ENCODE assay signal across 10 cellular contexts in the genomic region with DNA sequence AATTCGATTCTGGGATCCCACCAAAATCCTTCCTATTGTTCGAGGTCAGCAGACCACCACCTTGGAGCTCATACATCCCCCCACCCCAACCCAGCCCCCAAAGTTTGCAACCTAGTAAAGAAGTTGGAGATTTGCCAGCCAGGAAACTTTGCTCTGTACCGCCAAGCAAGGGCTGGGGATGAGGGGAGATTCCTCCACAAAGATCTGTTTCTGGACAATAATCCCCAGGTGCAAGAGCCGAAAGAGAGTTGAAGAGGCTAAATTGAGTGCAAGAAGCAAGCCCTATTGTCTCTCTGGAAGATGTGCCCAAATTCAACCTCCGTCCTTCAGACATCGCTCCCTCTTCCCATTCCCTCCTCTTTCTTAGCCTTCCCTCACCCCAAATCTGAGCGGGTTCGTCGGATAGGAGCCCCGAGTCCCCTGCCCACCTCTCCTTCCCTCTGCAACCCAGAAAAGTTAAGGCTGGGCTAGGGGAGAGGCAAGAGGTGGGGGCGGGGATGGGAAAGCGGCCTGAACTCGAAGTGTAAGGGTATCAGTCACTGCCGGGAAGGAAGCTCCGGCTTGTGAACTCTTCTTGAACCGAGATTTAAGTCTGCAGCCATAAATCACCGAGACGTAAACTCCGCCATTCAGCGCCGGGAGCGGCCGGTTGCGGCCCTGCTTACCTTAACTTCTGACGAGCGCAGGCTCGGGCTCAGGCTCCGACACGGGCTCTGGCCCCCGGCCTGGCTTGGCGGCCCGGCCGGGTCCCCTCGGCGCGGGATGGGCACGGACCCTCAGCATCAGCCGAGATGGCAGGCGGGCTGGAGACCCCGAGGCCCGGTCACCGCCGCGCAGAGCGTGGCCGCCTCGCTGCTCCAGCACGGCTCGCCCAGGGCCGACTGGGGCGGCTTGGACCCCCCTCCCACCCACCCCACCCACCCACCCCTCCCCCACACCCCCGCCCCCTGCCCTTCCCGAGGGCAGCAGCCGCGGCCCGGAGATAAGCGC. TPM values are rescaled to one million over a fixed set of nuclear protein-coding genes. Genes with fewer than 3 reads are reported as not detected.
DNase-seq lines count a peak whose midpoint lies in the region; ATAC-seq, FAIRE-seq and TF ChIP-seq lines count a peak whose summit lies in the region.
"Had no signal": no experiment of that assay in that cellular context is flagged by ENCODE, and none has a peak within 500 bp of the region (broad histone marks: within the 10 kb centered on the region; RNA-seq: fewer than 3 reads in every experiment).

No MANE protein-coding gene starts in this region.

- TF ChIP-seq POLR2A in breast epithelium (IDR thresholded peaks at IDR 0.05) (no peak), HepG2 (IDR thresholded peaks at IDR 0.05; ENCODE audit: insufficient read depth in 1 of 2, low read depth in 2 of 2, low read length in 2 of 2) (no peak)

- no peaks in the 10 kb centered on the region for H3K4me1 Mint-ChIP-seq in activated CD8-positive, alpha-beta T cell treated with anti-CD3 and anti-CD28 coated beads for 36 hours (ENCODE audit: low read depth)
- no peaks in the 10 kb centered on the region for H3K4me1 Mint-ChIP-seq in activated CD8-positive, alpha-beta memory T cell treated with anti-CD3 and anti-CD28 coated beads, Interleukin-2, amount 10 ng/mL, durations not matched to agents 7 days and 5 days

- intact Hi-C loops in breast epithelium (cut with DNase I; ENCODE audit: low total_unique reads) (no loop called here), HepG2 (cut with micrococcal nuclease; ENCODE audit: unreplicated experiment) (no loop called here)
- intact Hi-C loops in activated CD8-positive, alpha-beta T cell treated with anti-CD3 and anti-CD28 coated beads for 36 hours (cut with micrococcal nuclease), result no loop called here

- H3K9me3 Mint-ChIP-seq in activated CD8-positive, alpha-beta T cell treated with anti-CD3 and anti-CD28 coated beads for 36 hours, result no peaks in the 10 kb centered on the region
- H3K9me3 Mint-ChIP-seq in activated CD8-positive, alpha-beta memory T cell treated with anti-CD3 and anti-CD28 coated beads, Interleukin-2, amount 10 ng/mL, durations not matched to agents 7 days and 5 days (ENCODE audit: low read depth), result no peaks in the 10 kb centered on the region

- no peak overlapping the region for H3K27ac Mint-ChIP-seq in activated CD8-positive, alpha-beta T cell treated with anti-CD3 and anti-CD28 coated beads for 36 hours
- H3K27ac Mint-ChIP-seq in activated CD8-positive, alpha-beta memory T cell treated with anti-CD3 and anti-CD28 coated beads, Interleukin-2, amount 10 ng/mL, durations not matched to agents 7 days and 5 days, result no peak overlapping the region

- ATAC-seq in HepG2, result no peak
- no peak for ATAC-seq in activated CD8-positive, alpha-beta T cell treated with anti-CD3 and anti-CD28 coated beads for 36 hours
- no peak for ATAC-seq in GM18909 (IDR thresholded peaks at IDR 0.05; ENCODE audit: poor library complexity, unreplicated experiment)
- ATAC-seq in activated CD8-positive, alpha-beta memory T cell treated with anti-CD3 and anti-CD28 coated beads, Interleukin-2, amount 10 ng/mL, durations not matched to agents 7 days and 5 days, result no peak

- H3K9me3 ChIP-seq in breast epithelium (no peaks in the 10 kb centered on the region), HepG2 (ENCODE audit: low read length) (no peaks in the 10 kb centered on the region), subcutaneous abdominal adipose tissue (ENCODE audit: control insufficient read depth in 5 of 5, low read length in 5 of 5) (no peaks in the 10 kb centered on the region)

- no peak for TF ChIP-seq RAD21 in HepG2 (CRISPR knock-in tag; IDR thresholded peaks at IDR 0.05)

- no peak overlapping the region for H3K4me2 ChIP-seq in HepG2 (ENCODE audit: low read depth, low read length)

- H3K4me1 ChIP-seq in breast epithelium (no peaks in the 10 kb centered on the region), HepG2 (ENCODE audit: insufficient read depth, low read length) (peaks cover 17% of the 10 kb centered on the region), subcutaneous abdominal adipose tissue (ENCODE audit: control insufficient read depth in 5 of 5, insufficient read depth in 5 of 5, low read length in 5 of 5) (peaks cover 16 to 90% (median 79%) of the 10 kb centered on the region in 5 donors)

- H3K4me3 Mint-ChIP-seq in activated CD8-positive, alpha-beta T cell treated with anti-CD3 and anti-CD28 coated beads for 36 hours, result no peak overlapping the region
- H3K4me3 Mint-ChIP-seq in activated CD8-positive, alpha-beta memory T cell treated with anti-CD3 and anti-CD28 coated beads, Interleukin-2, amount 10 ng/mL, durations not matched to agents 7 days and 5 days, result no peak overlapping the region

- CTCF ChIA-PET in HepG2 (lab: Yijun Ruan, JAX; ENCODE audit: low intra/inter-chr PET ratio, low total read pairs), result no interaction called here
- CTCF ChIA-PET in activated CD8-positive, alpha-beta T cell treated with anti-CD3 and anti-CD28 coated beads for 36 hours (lab: Charles Lee), result no interaction called here
- CTCF ChIA-PET in activated CD8-positive, alpha-beta memory T cell treated with anti-CD3 and anti-CD28 coated beads, Interleukin-2, amount 10 ng/mL, durations not matched to agents 7 days and 5 days (lab: Charles Lee), result no interaction called here

- no peak overlapping the region for H3K9ac ChIP-seq in HepG2 (ENCODE audit: insufficient read depth, low read depth, low read length)
- peak overlapping the region in 3 of 5 donors; percentile 14 to 74 (median 46) for H3K9ac ChIP-seq in subcutaneous abdominal adipose tissue (ENCODE audit: low read length in 5 of 5)

- DNase-seq in M059J (ENCODE audit: low read depth) (peak; percentile 92), breast epithelium (ENCODE audit: low spot score in 2 of 2) (peak in 1 of 2 donors; percentile 23), HepG2 (ENCODE audit: low spot score) (no peak), T-helper 2 cell (no peak)
- no peak for DNase-seq in activated CD8-positive, alpha-beta T cell treated with anti-CD3 and anti-CD28 coated beads for 36 hours
- DNase-seq in activated CD8-positive, alpha-beta memory T cell treated with anti-CD3 and anti-CD28 coated beads, Interleukin-2, amount 10 ng/mL, durations not matched to agents 7 days and 5 days, result no peak
- DNase-seq: activated CD8-positive, alpha-beta memory T cell treated with anti-CD3 and anti-CD28 coated beads, Interleukin-2, amount 50 U/mL, for 4 hours; left cardiac atrium had no signal

- in situ Hi-C loops in HepG2 (cut with HindIII; ENCODE audit: extremely low pct_ligation_motif_present, low pct_unique_long_range_greater_than_20kb), result no loop called here

- peaks cover 12% of the 10 kb centered on the region; the same call in 1 of the 2 replicates for H4K20me1 ChIP-seq in HepG2 (ENCODE audit: insufficient read depth, low read length)

- no TSS peak for BruUV-seq in HepG2 (replicated peaks; lab: Mats Ljungman, UMichigan)

- WGBS in HepG2 (ENCODE audit: low lambda C conversion rate), result 96% methylated on average over 25 of the region's 57 CpGs

- H3K27me3 ChIP-seq in breast epithelium (no peaks in the 10 kb centered on the region), HepG2 (ENCODE audit: control insufficient read depth in 1 of 2, insufficient read depth in 2 of 2, low read length in 2 of 2) (no peaks in the 10 kb centered on the region), subcutaneous abdominal adipose tissue (ENCODE audit: control insufficient read depth in 5 of 5, insufficient read depth in 4 of 5, low read length in 5 of 5) (no peaks in the 10 kb centered on the region)

- no peaks in the 10 kb centered on the region for H3K27me3 Mint-ChIP-seq in activated CD8-positive, alpha-beta T cell treated with anti-CD3 and anti-CD28 coated beads for 36 hours
- peaks cover 3% of the 10 kb centered on the region for H3K27me3 Mint-ChIP-seq in activated CD8-positive, alpha-beta memory T cell treated with anti-CD3 and anti-CD28 coated beads, Interleukin-2, amount 10 ng/mL, durations not matched to agents 7 days and 5 days

- no peaks in the 10 kb centered on the region for H3K36me3 Mint-ChIP-seq in activated CD8-positive, alpha-beta T cell treated with anti-CD3 and anti-CD28 coated beads for 36 hours (ENCODE audit: low read depth)
- H3K36me3 Mint-ChIP-seq in activated CD8-positive, alpha-beta memory T cell treated with anti-CD3 and anti-CD28 coated beads, Interleukin-2, amount 10 ng/mL, durations not matched to agents 7 days and 5 days, result no peaks in the 10 kb centered on the region

- H3K36me3 ChIP-seq in breast epithelium, result no peaks in the 10 kb centered on the region
- H3K36me3 ChIP-seq in HepG2 (replicated peaks in 1 of 2; ENCODE audit: control insufficient read depth in 1 of 2, insufficient read depth in 2 of 2, low read length in 2 of 2), result peaks cover 2 to 9% of the 10 kb centered on the region in 2 experiments; a peak in 3 of 5 replicates
- H3K36me3 ChIP-seq in subcutaneous abdominal adipose tissue (ENCODE audit: control insufficient read depth in 5 of 5, insufficient read depth in 5 of 5, low read length in 5 of 5), result peaks cover 0 to 6% (median 3%) of the 10 kb centered on the region in 5 donors

- TF ChIP-seq CTCF in breast epithelium (IDR thresholded peaks at IDR 0.05) (no peak), HepG2 (CRISPR knock-in tag; IDR thresholded peaks at IDR 0.05) (no peak)
- no peak for TF ChIP-seq CTCF in activated CD8-positive, alpha-beta T cell treated with anti-CD3 and anti-CD28 coated beads for 36 hours (IDR thresholded peaks at IDR 0.05)

- POLR2A ChIA-PET in HepG2 (lab: Yijun Ruan, JAX), result no interaction called here
- POLR2A ChIA-PET in activated CD8-positive, alpha-beta T cell treated with anti-CD3 and anti-CD28 coated beads for 36 hours (lab: Charles Lee), result no interaction called here

- no peak for FAIRE-seq in HepG2 (lab: Jason Lieb, UNC)

- no peak for TF ChIP-seq EP300 in HepG2 (IDR thresholded peaks at IDR 0.05; ENCODE audit: low read depth in 2 of 2, low read length in 2 of 2)
- TF ChIP-seq EP300 in HepG2 (CRISPR knock-in tag; IDR thresholded peaks at IDR 0.05; ENCODE audit: borderline replicate concordance), result no peak

- H3K27ac ChIP-seq in breast epithelium (peak overlapping the region; percentile 98 to 100), HepG2 (ENCODE audit: extremely low read length, insufficient read depth, low read length) (no peak overlapping the region), subcutaneous abdominal adipose tissue (ENCODE audit: low read depth, low read length) (peak overlapping the region; percentile 94)

- H3K4me3 ChIP-seq in breast epithelium (peak overlapping the region; percentile 54 to 90 (median 73)), HepG2 (replicated peaks in 1 of 3; ENCODE audit: insufficient read depth in 1 of 3, low read depth in 2 of 3, low read length in 3 of 3) (no peak overlapping the region), subcutaneous abdominal adipose tissue (ENCODE audit: low read depth in 1 of 5, low read length in 5 of 5) (peak overlapping the region; percentile 38 to 67 (median 46))

- H2AFZ ChIP-seq in HepG2 (ENCODE audit: low read length), result no peak overlapping the region

- H3K79me2 ChIP-seq in HepG2 (ENCODE audit: insufficient read depth, low read length), result peaks cover 20% of the 10 kb centered on the region

RNA-seq across cellular contexts. Expression of gene HOXA2, which starts 10.8 kb away (rescaled TPM):
- 1.7 and 2.2 TPM in 2 replicates for total RNA-seq in M059J (2014; rRNA removed; shearing (Covaris generic))
- total RNA-seq in breast epithelium (1 to 10 TPM in 2 of 3 donors, under 1 TPM in 1; 0.80 to 5.4 (median 1.3) TPM), HepG2 (2016; rRNA removed; fragmentation: Illumina TruSeq; extraction: Trizol) (0.22 TPM in 1 of 2 replicates, not detected in the other)
- 0.10 and 0.35 TPM in 2 replicates for total RNA-seq in HepG2 (2016; cell fraction: cytosol; rRNA removed; fragmentation: Illumina TruSeq; extraction: Trizol; ENCODE audit: low read depth)
- 0.15 TPM in 1 of 2 replicates, not detected in the other for total RNA-seq in HepG2 (2016; cell fraction: insoluble cytoplasmic fraction; rRNA removed; fragmentation: Illumina TruSeq; extraction: Trizol)
- 0.09 and 0.17 TPM in 2 replicates for total RNA-seq in HepG2 (2016; cell fraction: membrane; rRNA removed; fragmentation: Illumina TruSeq; extraction: Trizol)
- 0.63 and 1.3 TPM in 2 replicates for total RNA-seq in HepG2 (2016; cell fraction: nucleus; rRNA removed; fragmentation: Illumina TruSeq; extraction: Trizol)
- 0.20 and 0.29 TPM in 2 replicates for polyA plus RNA-seq in HepG2 (2011; rRNA removed)
- 0.03 and 0.08 TPM in 2 replicates for polyA plus RNA-seq in HepG2 (2011; cell fraction: cytosol; rRNA removed)
- 1.1 and 1.3 TPM in 2 replicates for polyA plus RNA-seq in HepG2 (2011; cell fraction: nucleus; rRNA removed)
- polyA plus RNA-seq in HepG2 (2012), result 0.21 and 0.27 TPM in 2 replicates
- 0.12 and 0.16 TPM in 2 replicates for polyA plus RNA-seq in HepG2 (2016; cell fraction: cytosol; fragmentation: Illumina TruSeq; extraction: Trizol; ENCODE audit: low read depth)
- 0.15 and 0.48 TPM in 2 replicates for polyA plus RNA-seq in HepG2 (2016; cell fraction: insoluble cytoplasmic fraction; fragmentation: Illumina TruSeq; extraction: Trizol; ENCODE audit: low read depth)
- polyA plus RNA-seq in HepG2 (2016; cell fraction: membrane; fragmentation: Illumina TruSeq; extraction: Trizol; ENCODE audit: low read depth), result 0.23 and 0.26 TPM in 2 replicates
- polyA plus RNA-seq in HepG2 (2016; cell fraction: nucleus; fragmentation: Illumina TruSeq; extraction: Trizol; ENCODE audit: insufficient read depth, low read depth), result 2.9 and 3.3 TPM in 2 replicates
- polyA minus RNA-seq in HepG2 (2011; rRNA and poly(A)+ RNA removed; ENCODE audit: low replicate concordance), result 0.24 TPM in 1 of 2 replicates, not detected in the other
- not detected in 2 replicates for polyA minus RNA-seq in HepG2 (2011; cell fraction: cytosol; rRNA and poly(A)+ RNA removed)
- 1.5 and 1.9 TPM in 2 replicates for polyA minus RNA-seq in HepG2 (2011; cell fraction: nucleus; rRNA and poly(A)+ RNA removed)
- total RNA-seq in activated CD8-positive, alpha-beta T cell treated with anti-CD3 and anti-CD28 coated beads for 36 hours, result not detected
- not detected for total RNA-seq in activated CD8-positive, alpha-beta memory T cell treated with anti-CD3 and anti-CD28 coated beads, Interleukin-2, amount 10 ng/mL, durations not matched to agents 7 days and 5 days

RNA-seq across cellular contexts. Expression of gene HOXA4, which starts 17.3 kb away (rescaled TPM):
- total RNA-seq in M059J (2014; rRNA removed; shearing (Covaris generic)), result 4.9 and 5.8 TPM in 2 replicates
- 1 to 10 TPM in 2 of 3 donors, under 1 TPM in 1; 0.80 to 2.8 (median 2.0) TPM for total RNA-seq in breast epithelium
- 1.8 and 2.4 TPM in 2 replicates for total RNA-seq in HepG2 (2016; rRNA removed; fragmentation: Illumina TruSeq; extraction: Trizol)
- total RNA-seq in HepG2 (2016; cell fraction: cytosol; rRNA removed; fragmentation: Illumina TruSeq; extraction: Trizol; ENCODE audit: low read depth), result 2.0 and 2.2 TPM in 2 replicates
- total RNA-seq in HepG2 (2016; cell fraction: insoluble cytoplasmic fraction; rRNA removed; fragmentation: Illumina TruSeq; extraction: Trizol), result 1.0 and 2.0 TPM in 2 replicates
- total RNA-seq in HepG2 (2016; cell fraction: membrane; rRNA removed; fragmentation: Illumina TruSeq; extraction: Trizol), result 2.9 and 3.2 TPM in 2 replicates
- total RNA-seq in HepG2 (2016; cell fraction: nucleus; rRNA removed; fragmentation: Illumina TruSeq; extraction: Trizol), result 0.53 and 1.8 TPM in 2 replicates
- polyA plus RNA-seq in HepG2 (2011; rRNA removed), result 4.3 and 5.4 TPM in 2 replicates
- 4.7 and 6.2 TPM in 2 replicates for polyA plus RNA-seq in HepG2 (2011; cell fraction: cytosol; rRNA removed)
- polyA plus RNA-seq in HepG2 (2011; cell fraction: nucleus; rRNA removed), result 5.3 and 5.5 TPM in 2 replicates
- 5.2 and 7.3 TPM in 2 replicates for polyA plus RNA-seq in HepG2 (2012)
- 7.9 and 8.8 TPM in 2 replicates for polyA plus RNA-seq in HepG2 (2016; cell fraction: cytosol; fragmentation: Illumina TruSeq; extraction: Trizol; ENCODE audit: low read depth)
- polyA plus RNA-seq in HepG2 (2016; cell fraction: insoluble cytoplasmic fraction; fragmentation: Illumina TruSeq; extraction: Trizol; ENCODE audit: low read depth), result 7.2 and 9.1 TPM in 2 replicates
- polyA plus RNA-seq in HepG2 (2016; cell fraction: membrane; fragmentation: Illumina TruSeq; extraction: Trizol; ENCODE audit: low read depth), result 10.6 and 13.1 TPM in 2 replicates
- polyA plus RNA-seq in HepG2 (2016; cell fraction: nucleus; fragmentation: Illumina TruSeq; extraction: Trizol; ENCODE audit: insufficient read depth, low read depth), result 9.4 and 10.8 TPM in 2 replicates
- 0.56 and 2.4 TPM in 2 replicates for polyA minus RNA-seq in HepG2 (2011; rRNA and poly(A)+ RNA removed; ENCODE audit: low replicate concordance)
- 1.7 and 2.3 TPM in 2 replicates for polyA minus RNA-seq in HepG2 (2011; cell fraction: cytosol; rRNA and poly(A)+ RNA removed)
- polyA minus RNA-seq in HepG2 (2011; cell fraction: nucleus; rRNA and poly(A)+ RNA removed), result 1.4 and 2.7 TPM in 2 replicates
- total RNA-seq in activated CD8-positive, alpha-beta T cell treated with anti-CD3 and anti-CD28 coated beads for 36 hours, result under 1 TPM in 1 of 2 experiments, not detected in 1; 0.25 TPM
- total RNA-seq in activated CD8-positive, alpha-beta memory T cell treated with anti-CD3 and anti-CD28 coated beads, Interleukin-2, amount 10 ng/mL, durations not matched to agents 7 days and 5 days, result not detected

RNA-seq across cellular contexts. Expression of gene HOXA1, which starts 17.5 kb away (rescaled TPM):
- total RNA-seq in M059J (2014; rRNA removed; shearing (Covaris generic)), result 8.2 and 9.1 TPM in 2 replicates
- under 1 TPM; 0.33 to 0.80 (median 0.44) TPM for total RNA-seq in breast epithelium
- 0.20 TPM in 1 of 2 replicates, not detected in the other for total RNA-seq in HepG2 (2016; rRNA removed; fragmentation: Illumina TruSeq; extraction: Trizol)
- total RNA-seq in HepG2 (2016; cell fraction: cytosol; rRNA removed; fragmentation: Illumina TruSeq; extraction: Trizol; ENCODE audit: low read depth), result not detected in 2 replicates
- total RNA-seq in HepG2 (2016; cell fraction: insoluble cytoplasmic fraction; rRNA removed; fragmentation: Illumina TruSeq; extraction: Trizol), result 0.11 TPM in 1 of 2 replicates, not detected in the other
- total RNA-seq in HepG2 (2016; cell fraction: membrane; rRNA removed; fragmentation: Illumina TruSeq; extraction: Trizol), result 0.14 and 0.15 TPM in 2 replicates
- not detected in 2 replicates for total RNA-seq in HepG2 (2016; cell fraction: nucleus; rRNA removed; fragmentation: Illumina TruSeq; extraction: Trizol)
- polyA plus RNA-seq in HepG2 (2011; rRNA removed), result 0.18 and 0.31 TPM in 2 replicates
- polyA plus RNA-seq in HepG2 (2011; cell fraction: cytosol; rRNA removed), result 0.09 and 0.13 TPM in 2 replicates
- polyA plus RNA-seq in HepG2 (2011; cell fraction: nucleus; rRNA removed), result 0.71 and 0.92 TPM in 2 replicates
- polyA plus RNA-seq in HepG2 (2012), result 0.11 and 0.30 TPM in 2 replicates
- 0.11 TPM in 1 of 2 replicates, not detected in the other for polyA plus RNA-seq in HepG2 (2016; cell fraction: cytosol; fragmentation: Illumina TruSeq; extraction: Trizol; ENCODE audit: low read depth)
- 0.42 and 0.43 TPM in 2 replicates for polyA plus RNA-seq in HepG2 (2016; cell fraction: insoluble cytoplasmic fraction; fragmentation: Illumina TruSeq; extraction: Trizol; ENCODE audit: low read depth)
- 0.31 and 0.33 TPM in 2 replicates for polyA plus RNA-seq in HepG2 (2016; cell fraction: membrane; fragmentation: Illumina TruSeq; extraction: Trizol; ENCODE audit: low read depth)
- 1.0 and 1.4 TPM in 2 replicates for polyA plus RNA-seq in HepG2 (2016; cell fraction: nucleus; fragmentation: Illumina TruSeq; extraction: Trizol; ENCODE audit: insufficient read depth, low read depth)
- 0.05 and 0.10 TPM in 2 replicates for polyA minus RNA-seq in HepG2 (2011; rRNA and poly(A)+ RNA removed; ENCODE audit: low replicate concordance)
- not detected in 2 replicates for polyA minus RNA-seq in HepG2 (2011; cell fraction: cytosol; rRNA and poly(A)+ RNA removed)
- 0.25 and 0.52 TPM in 2 replicates for polyA minus RNA-seq in HepG2 (2011; cell fraction: nucleus; rRNA and poly(A)+ RNA removed)
- total RNA-seq in activated CD8-positive, alpha-beta T cell treated with anti-CD3 and anti-CD28 coated beads for 36 hours, result under 1 TPM; 0.25 TPM
- total RNA-seq in activated CD8-positive, alpha-beta memory T cell treated with anti-CD3 and anti-CD28 coated beads, Interleukin-2, amount 10 ng/mL, durations not matched to agents 7 days and 5 days, result under 1 TPM; 0.28 to 0.76 TPM

RNA-seq across cellular contexts. Expression of gene HOXA5, which starts 30.2 kb away (rescaled TPM):
- total RNA-seq in M059J (2014; rRNA removed; shearing (Covaris generic)), result 0.69 and 3.0 TPM in 2 replicates
- total RNA-seq in breast epithelium, result 10 to 100 TPM; 11.5 to 48.7 (median 22.6) TPM
- 3.2 and 3.9 TPM in 2 replicates for total RNA-seq in HepG2 (2016; rRNA removed; fragmentation: Illumina TruSeq; extraction: Trizol)
- 0.71 and 0.97 TPM in 2 replicates for total RNA-seq in HepG2 (2016; cell fraction: cytosol; rRNA removed; fragmentation: Illumina TruSeq; extraction: Trizol; ENCODE audit: low read depth)
- 3.0 TPM in 2 replicates for total RNA-seq in HepG2 (2016; cell fraction: insoluble cytoplasmic fraction; rRNA removed; fragmentation: Illumina TruSeq; extraction: Trizol)
- 2.1 and 3.2 TPM in 2 replicates for total RNA-seq in HepG2 (2016; cell fraction: membrane; rRNA removed; fragmentation: Illumina TruSeq; extraction: Trizol)
- total RNA-seq in HepG2 (2016; cell fraction: nucleus; rRNA removed; fragmentation: Illumina TruSeq; extraction: Trizol), result 2.1 and 4.1 TPM in 2 replicates
- polyA plus RNA-seq in HepG2 (2011; rRNA removed), result 3.6 and 4.0 TPM in 2 replicates
- 2.0 TPM in 2 replicates for polyA plus RNA-seq in HepG2 (2011; cell fraction: cytosol; rRNA removed)
- 4.0 and 4.1 TPM in 2 replicates for polyA plus RNA-seq in HepG2 (2011; cell fraction: nucleus; rRNA removed)
- 2.3 TPM in 2 replicates for polyA plus RNA-seq in HepG2 (2012)
- 0.70 and 1.1 TPM in 2 replicates for polyA plus RNA-seq in HepG2 (2016; cell fraction: cytosol; fragmentation: Illumina TruSeq; extraction: Trizol; ENCODE audit: low read depth)
- 4.1 and 4.3 TPM in 2 replicates for polyA plus RNA-seq in HepG2 (2016; cell fraction: insoluble cytoplasmic fraction; fragmentation: Illumina TruSeq; extraction: Trizol; ENCODE audit: low read depth)
- polyA plus RNA-seq in HepG2 (2016; cell fraction: membrane; fragmentation: Illumina TruSeq; extraction: Trizol; ENCODE audit: low read depth), result 2.2 and 2.8 TPM in 2 replicates
- 6.4 and 8.6 TPM in 2 replicates for polyA plus RNA-seq in HepG2 (2016; cell fraction: nucleus; fragmentation: Illumina TruSeq; extraction: Trizol; ENCODE audit: insufficient read depth, low read depth)
- 0.98 and 2.8 TPM in 2 replicates for polyA minus RNA-seq in HepG2 (2011; rRNA and poly(A)+ RNA removed; ENCODE audit: low replicate concordance)
- 1.1 and 2.2 TPM in 2 replicates for polyA minus RNA-seq in HepG2 (2011; cell fraction: cytosol; rRNA and poly(A)+ RNA removed)
- 2.7 and 3.4 TPM in 2 replicates for polyA minus RNA-seq in HepG2 (2011; cell fraction: nucleus; rRNA and poly(A)+ RNA removed)
- total RNA-seq in activated CD8-positive, alpha-beta T cell treated with anti-CD3 and anti-CD28 coated beads for 36 hours, result not detected
- total RNA-seq in activated CD8-positive, alpha-beta memory T cell treated with anti-CD3 and anti-CD28 coated beads, Interleukin-2, amount 10 ng/mL, durations not matched to agents 7 days and 5 days, result not detected

RNA-seq across cellular contexts. Expression of gene HOXA6, which starts 34.3 kb away (rescaled TPM):
- total RNA-seq in M059J (2014; rRNA removed; shearing (Covaris generic)), result 3.7 TPM in 1 of 2 replicates, not detected in the other
- total RNA-seq in breast epithelium, result 10 to 100 TPM in 1 of 3 donors, 1 to 10 TPM in 2; 7.9 to 16.0 (median 9.0) TPM
- 0.95 and 1.3 TPM in 2 replicates for total RNA-seq in HepG2 (2016; rRNA removed; fragmentation: Illumina TruSeq; extraction: Trizol)
- 0.71 TPM in 1 of 2 replicates, not detected in the other for total RNA-seq in HepG2 (2016; cell fraction: cytosol; rRNA removed; fragmentation: Illumina TruSeq; extraction: Trizol; ENCODE audit: low read depth)
- 0.79 and 1.2 TPM in 2 replicates for total RNA-seq in HepG2 (2016; cell fraction: insoluble cytoplasmic fraction; rRNA removed; fragmentation: Illumina TruSeq; extraction: Trizol)
- total RNA-seq in HepG2 (2016; cell fraction: membrane; rRNA removed; fragmentation: Illumina TruSeq; extraction: Trizol), result 0.41 and 0.65 TPM in 2 replicates
- 1.1 and 3.7 TPM in 2 replicates for total RNA-seq in HepG2 (2016; cell fraction: nucleus; rRNA removed; fragmentation: Illumina TruSeq; extraction: Trizol)
- polyA plus RNA-seq in HepG2 (2011; rRNA removed), result 0.68 and 1.5 TPM in 2 replicates
- 0.38 and 0.74 TPM in 2 replicates for polyA plus RNA-seq in HepG2 (2011; cell fraction: cytosol; rRNA removed)
- polyA plus RNA-seq in HepG2 (2011; cell fraction: nucleus; rRNA removed), result 4.3 and 4.7 TPM in 2 replicates
- polyA plus RNA-seq in HepG2 (2012), result 0.47 and 0.68 TPM in 2 replicates
- polyA plus RNA-seq in HepG2 (2016; cell fraction: cytosol; fragmentation: Illumina TruSeq; extraction: Trizol; ENCODE audit: low read depth), result 0.18 TPM in 1 of 2 replicates, not detected in the other
- 0.94 and 0.99 TPM in 2 replicates for polyA plus RNA-seq in HepG2 (2016; cell fraction: insoluble cytoplasmic fraction; fragmentation: Illumina TruSeq; extraction: Trizol; ENCODE audit: low read depth)
- polyA plus RNA-seq in HepG2 (2016; cell fraction: membrane; fragmentation: Illumina TruSeq; extraction: Trizol; ENCODE audit: low read depth), result 0.22 TPM in 1 of 2 replicates, not detected in the other
- polyA plus RNA-seq in HepG2 (2016; cell fraction: nucleus; fragmentation: Illumina TruSeq; extraction: Trizol; ENCODE audit: insufficient read depth, low read depth), result 3.5 and 4.1 TPM in 2 replicates
- polyA minus RNA-seq in HepG2 (2011; rRNA and poly(A)+ RNA removed; ENCODE audit: low replicate concordance), result 1.2 and 2.5 TPM in 2 replicates
- 0.79 TPM in 1 of 2 replicates, not detected in the other for polyA minus RNA-seq in HepG2 (2011; cell fraction: cytosol; rRNA and poly(A)+ RNA removed)
- polyA minus RNA-seq in HepG2 (2011; cell fraction: nucleus; rRNA and poly(A)+ RNA removed), result 2.1 and 3.0 TPM in 2 replicates
- not detected for total RNA-seq in activated CD8-positive, alpha-beta T cell treated with anti-CD3 and anti-CD28 coated beads for 36 hours
- not detected for total RNA-seq in activated CD8-positive, alpha-beta memory T cell treated with anti-CD3 and anti-CD28 coated beads, Interleukin-2, amount 10 ng/mL, durations not matched to agents 7 days and 5 days
- total RNA-seq: left cardiac atrium had no signal

Comparison
In these comparisons a context has a peak if more than half of its experiments do, and no peak if none do; other contexts are left out.
1. H3K4me3 ChIP-seq: peak in breast epithelium (3 of 3) and subcutaneous abdominal adipose tissue (5 of 5); none in HepG2 (0 of 3).